35 cellular contexts compared by ENCODE assay signal in genomic region chr19:2998642-2999041, GRCh38. TPM values are rescaled to one million over a fixed set of nuclear protein-coding genes. Genes with fewer than 3 reads are reported as not detected.
DNase-seq lines count a peak whose midpoint lies in the region; ATAC-seq, FAIRE-seq and TF ChIP-seq lines count a peak whose summit lies in the region.
"Had no signal": no experiment of that assay in that cellular context is flagged by ENCODE, and none has a peak within 500 bp of the region (broad histone marks: within the 10 kb centered on the region; RNA-seq: fewer than 3 reads in every experiment).

No MANE protein-coding gene starts in this region.

- CTCF ChIA-PET in HepG2 (lab: Yijun Ruan, JAX; ENCODE audit: low intra/inter-chr PET ratio, low total read pairs) (no interaction called here), K562 (lab: Yijun Ruan, JAX; ENCODE audit: low intra/inter-chr PET ratio) (no interaction called here)

- H3K79me2 ChIP-seq in HepG2 (ENCODE audit: insufficient read depth, low read length) (no peaks in the 10 kb centered on the region), K562 (ENCODE audit: control insufficient read depth, insufficient read depth, low read length) (no peaks in the 10 kb centered on the region), osteoblast (ENCODE audit: insufficient read depth, low read length) (no peaks in the 10 kb centered on the region)

- intact Hi-C loops in HepG2 (cut with micrococcal nuclease; ENCODE audit: unreplicated experiment), result no loop called here
- intact Hi-C loops in right lobe of liver (cut with DNase I), result no loop called here
- intact Hi-C loops in K562 (cut with micrococcal nuclease), result no loop called here

- ATAC-seq in HepG2 (no peak), right lobe of liver (no peak), K562 (no peak)
- ATAC-seq: A549; CD8-positive, alpha-beta T cell had no signal

- H2AFZ ChIP-seq in HepG2 (ENCODE audit: low read length) (no peak overlapping the region), K562 (ENCODE audit: low read depth, low read length) (no peak overlapping the region), osteoblast (ENCODE audit: low read length) (no peak overlapping the region)

- POLR2A ChIA-PET in HepG2 (lab: Yijun Ruan, JAX) (no interaction called here), K562 (lab: Yijun Ruan, JAX) (interaction anchor here (0.6 to 0.8 kb wide), 2 partner anchors 10 to 16 kb away, joined by 3 read pairs; no protein-coding TSS in a partner anchor)

- WGBS in HepG2 (ENCODE audit: low lambda C conversion rate), result 93% methylated on average over 11 of the region's 11 CpGs
- WGBS in right lobe of liver (ENCODE audit: insufficient coverage, low coverage, low lambda C conversion rate, missing lambda C conversion rate), result 93% methylated on average over 3 of the region's 11 CpGs
- 95% methylated on average over 10 of the region's 11 CpGs for WGBS in K562 (ENCODE audit: insufficient coverage, low coverage, missing lambda C conversion rate)

- H3K27me3 ChIP-seq in HepG2 (ENCODE audit: control insufficient read depth in 1 of 2, insufficient read depth in 2 of 2, low read length in 2 of 2) (peaks cover 0 to 14% of the 10 kb centered on the region in 2 experiments; a peak in 3 of 5 replicates), right lobe of liver (no peaks in the 10 kb centered on the region), K562 (ENCODE audit: control insufficient read depth in 2 of 2, insufficient read depth in 2 of 2, low read length in 2 of 2) (no peaks in the 10 kb centered on the region; a peak in 1 of 5 replicates), osteoblast (ENCODE audit: insufficient read depth, low read length) (no peaks in the 10 kb centered on the region)
- H3K27me3 ChIP-seq: BE2C; BLaER1; BLaER1 treated with 17β-estradiol and CSF1 and Interleukin-3, amounts not matched to agents 10 nM and 100 nM had no signal

- H3K27ac ChIP-seq in HepG2 (ENCODE audit: extremely low read length, insufficient read depth, low read length), result no peak overlapping the region
- H3K27ac ChIP-seq in right lobe of liver, result no peak overlapping the region
- H3K27ac ChIP-seq in K562 (ENCODE audit: extremely low read depth, low read depth, low read length), result no peak overlapping the region
- H3K27ac ChIP-seq in osteoblast (ENCODE audit: low read depth, low read length), result no peak overlapping the region
- H3K27ac ChIP-seq: 22Rv1; A549; BLaER1; BLaER1 treated with 17β-estradiol and CSF1 and Interleukin-3, amounts not matched to agents 10 nM and 100 nM; C4-2B had no signal

- TF ChIP-seq RAD21 in HepG2 (CRISPR knock-in tag; IDR thresholded peaks at IDR 0.05), result no peak
- no peak for TF ChIP-seq RAD21 in K562 (CRISPR knock-in tag; conservative IDR thresholded peaks at IDR 0.05 in 1 of 2, IDR thresholded peaks at IDR 0.05 in 1 of 2)

- DNase-seq in HepG2 (ENCODE audit: low spot score) (no peak), right lobe of liver (no peak), K562 (ENCODE audit: extremely low read depth in 1 of 4, low spot score in 3 of 4) (no peak), osteoblast (ENCODE audit: insufficient read length, low spot score, missing footprints) (peak; percentile 53), GM13976 (ENCODE audit: low spot score) (no peak), germinal center (ENCODE audit: low spot score) (no peak)
- DNase-seq: 8988T; ACHN; AML-193; BE2C; C1 segment of cervical spinal cord; Caco-2; Calu3; CD4-positive, alpha-beta memory T cell; CD4-positive, alpha-beta T cell; CD4-positive, CD25-positive, alpha-beta regulatory T cell; CD8-positive, alpha-beta memory T cell; CD8-positive, alpha-beta T cell; COR-L47; DMS 273 treated with DMSO at 0.1 percent for 48 hours; DMS153; DMS53; DMS79; DMS79 treated with DMSO at 0.1 percent for 48 hours; DND-41; EL had no signal

- in situ Hi-C loops in HepG2 (cut with HindIII; ENCODE audit: extremely low pct_ligation_motif_present, low pct_unique_long_range_greater_than_20kb), result no loop called here
- in situ Hi-C loops in K562 (cut with MboI), result no loop called here
- in situ Hi-C loops in GM13976 (cut with MboI; ENCODE audit: low sequenced_read_pairs, unreplicated experiment), result no loop called here

- H3K9ac ChIP-seq in HepG2 (ENCODE audit: insufficient read depth, low read depth, low read length), result no peak overlapping the region
- H3K9ac ChIP-seq in K562 (ENCODE audit: insufficient read depth in 1 of 2, low read depth in 2 of 2, low read length in 2 of 2), result no peak overlapping the region
- H3K9ac ChIP-seq: BLaER1; BLaER1 treated with 17β-estradiol and CSF1 and Interleukin-3, amounts not matched to agents 10 nM and 100 nM had no signal

- H3K4me3 ChIP-seq in HepG2 (replicated peaks in 1 of 3; ENCODE audit: insufficient read depth in 1 of 3, low read depth in 2 of 3, low read length in 3 of 3) (no peak overlapping the region), right lobe of liver (no peak overlapping the region), K562 (no peak overlapping the region), osteoblast (ENCODE audit: insufficient read depth, low read length) (no peak overlapping the region)
- H3K4me3 ChIP-seq: A549; BLaER1; BLaER1 treated with 17β-estradiol and CSF1 and Interleukin-3, amounts not matched to agents 10 nM and 100 nM had no signal

- H3K9me3 ChIP-seq in HepG2 (ENCODE audit: low read length) (no peaks in the 10 kb centered on the region), right lobe of liver (no peaks in the 10 kb centered on the region), K562 (replicated peaks; ENCODE audit: control insufficient read depth, insufficient read depth, low read depth, low read length) (0 out of 2 replicates have a peak, but pooled peaks cover 2% of the 10 kb centered on the region), osteoblast (ENCODE audit: low read depth, low read length) (no peaks in the 10 kb centered on the region)
- H3K9me3 ChIP-seq: A549, BE2C, Caco-2 had no signal

- H3K4me2 ChIP-seq in HepG2 (ENCODE audit: low read depth, low read length) (no peak overlapping the region), K562 (ENCODE audit: insufficient read depth, low read length) (no peak overlapping the region), osteoblast (ENCODE audit: insufficient read depth, low read length) (no peak overlapping the region)
- H3K4me2 ChIP-seq: A549, BLaER1 had no signal

- TF ChIP-seq CTCF in HepG2 (CRISPR knock-in tag; IDR thresholded peaks at IDR 0.05) (no peak), right lobe of liver (IDR thresholded peaks at IDR 0.05) (no peak), K562 (IDR thresholded peaks at IDR 0.05 in 2 of 3, conservative IDR thresholded peaks at IDR 0.05 in 1 of 3; ENCODE audit: insufficient read depth in 2 of 3, low read depth in 1 of 3, low read length in 3 of 3) (no peak), osteoblast (IDR thresholded peaks at IDR 0.05; ENCODE audit: extremely low read depth, low read depth, low read length) (no peak), GM13976 (IDR thresholded peaks at IDR 0.05; ENCODE audit: borderline replicate concordance, control extremely low read depth, extremely low read depth, insufficient read depth, missing control alignments) (no peak)

- no peaks in the 10 kb centered on the region for H3K4me1 ChIP-seq in HepG2 (ENCODE audit: insufficient read depth, low read length)
- H3K4me1 ChIP-seq in right lobe of liver, result no peaks in the 10 kb centered on the region
- H3K4me1 ChIP-seq in K562 (replicated peaks in 1 of 2; ENCODE audit: control insufficient read depth in 2 of 2, insufficient read depth in 2 of 2, low read length in 2 of 2), result peaks cover 0 to 13% of the 10 kb centered on the region in 2 experiments; a peak in 2 of 5 replicates
- no peaks in the 10 kb centered on the region for H3K4me1 ChIP-seq in osteoblast (ENCODE audit: insufficient read depth, low read length)
- H3K4me1 ChIP-seq: A549, BE2C, BLaER1, Caco-2 had no signal

- H3K9me1 ChIP-seq in K562 (ENCODE audit: control insufficient read depth, insufficient read depth, low read length), result no peaks in the 10 kb centered on the region

- H4K20me1 ChIP-seq in HepG2 (ENCODE audit: insufficient read depth, low read length), result no peaks in the 10 kb centered on the region
- H4K20me1 ChIP-seq in K562 (replicated peaks; ENCODE audit: control insufficient read depth, insufficient read depth, low read length), result no peaks in the 10 kb centered on the region
- H4K20me1 ChIP-seq in osteoblast (ENCODE audit: insufficient read depth, low read length), result no peaks in the 10 kb centered on the region
- H4K20me1 ChIP-seq: BLaER1; BLaER1 treated with 17β-estradiol and CSF1 and Interleukin-3, amounts not matched to agents 10 nM and 100 nM had no signal

- TF ChIP-seq POLR2A in HepG2 (IDR thresholded peaks at IDR 0.05; ENCODE audit: insufficient read depth in 1 of 2, low read depth in 2 of 2, low read length in 2 of 2) (no peak), right lobe of liver (IDR thresholded peaks at IDR 0.05) (no peak), K562 (conservative IDR thresholded peaks at IDR 0.05) (no peak)

- no peak for TF ChIP-seq EP300 in HepG2 (IDR thresholded peaks at IDR 0.05; ENCODE audit: low read depth in 2 of 2, low read length in 2 of 2)
- no peak for TF ChIP-seq EP300 in HepG2 (CRISPR knock-in tag; IDR thresholded peaks at IDR 0.05; ENCODE audit: borderline replicate concordance)
- no peak for TF ChIP-seq EP300 in K562 (IDR thresholded peaks at IDR 0.05; ENCODE audit: low read length)

- FAIRE-seq in HepG2 (lab: Jason Lieb, UNC) (no peak), K562 (lab: Jason Lieb, UNC) (no peak)
- FAIRE-seq: A204.1, A549, D721Med had no signal

- BruUV-seq in HepG2 (replicated peaks; lab: Mats Ljungman, UMichigan) (no TSS peak), K562 (replicated peaks; lab: Mats Ljungman, UMichigan) (no TSS peak)

- H3K36me3 ChIP-seq in HepG2 (replicated peaks in 1 of 2; ENCODE audit: control insufficient read depth in 1 of 2, insufficient read depth in 2 of 2, low read length in 2 of 2) (no peaks in the 10 kb centered on the region), right lobe of liver (no peaks in the 10 kb centered on the region), K562 (ENCODE audit: control insufficient read depth, insufficient read depth, low read length) (no peaks in the 10 kb centered on the region), osteoblast (ENCODE audit: insufficient read depth, low read length) (no peaks in the 10 kb centered on the region)
- H3K36me3 ChIP-seq: BE2C; BLaER1; BLaER1 treated with 17β-estradiol and CSF1 and Interleukin-3, amounts not matched to agents 10 nM and 100 nM had no signal

RNA-seq across cellular contexts. Expression of gene TLE6, which starts 21.3 kb away (rescaled TPM):
- total RNA-seq in HepG2 (2016; rRNA removed; fragmentation: Illumina TruSeq; extraction: Trizol) (0.24 and 0.28 TPM in 2 replicates), right lobe of liver (1 to 10 TPM; 2.3 to 8.9 (median 4.6) TPM), K562 (2014; rRNA removed) (3.3 and 6.1 TPM in 2 replicates), K562 (2014; rRNA removed; fragmentation: Illumina TruSeq; extraction: Trizol) (1.1 and 1.2 TPM in 2 replicates), K562 (2015; rRNA removed; fragmentation: Illumina TruSeq; extraction: Trizol) (3.4 and 3.5 TPM in 2 replicates), K562 (2021) (1.8 TPM in 2 replicates), osteoblast (under 0.01 and 0.72 TPM in 2 replicates)
- total RNA-seq in HepG2 (2016; cell fraction: cytosol; rRNA removed; fragmentation: Illumina TruSeq; extraction: Trizol; ENCODE audit: low read depth), result not detected in 2 replicates
- 0.06 TPM in 1 of 2 replicates, not detected in the other for total RNA-seq in HepG2 (2016; cell fraction: insoluble cytoplasmic fraction; rRNA removed; fragmentation: Illumina TruSeq; extraction: Trizol)
- total RNA-seq in HepG2 (2016; cell fraction: membrane; rRNA removed; fragmentation: Illumina TruSeq; extraction: Trizol), result not detected in 2 replicates
- total RNA-seq in HepG2 (2016; cell fraction: nucleus; rRNA removed; fragmentation: Illumina TruSeq; extraction: Trizol), result not detected in 2 replicates
- polyA plus RNA-seq in HepG2 (2011; rRNA removed) (5.5 and 6.4 TPM in 2 replicates), K562 (2011; rRNA removed) (3.3 and 3.5 TPM in 2 replicates), K562 (2014; fragmentation: Illumina TruSeq; extraction: Trizol) (1.8 and 3.1 TPM in 2 replicates), K562 (2014; fragmentation: Nextera tagmentation; extraction: Ambion mirVana) (1 to 10 TPM; 1.2 to 1.5 TPM), K562 (2014; rRNA removed) (2.5 and 4.4 TPM in 2 replicates)
- polyA plus RNA-seq in HepG2 (2011; cell fraction: cytosol; rRNA removed), result 4.2 TPM in 2 replicates
- polyA plus RNA-seq in HepG2 (2011; cell fraction: nucleus; rRNA removed), result 18.3 and 20.1 TPM in 2 replicates
- polyA plus RNA-seq in HepG2 (2012), result 1.5 and 1.9 TPM in 2 replicates
- polyA plus RNA-seq in HepG2 (2016; cell fraction: cytosol; fragmentation: Illumina TruSeq; extraction: Trizol; ENCODE audit: low read depth), result 0.19 and 0.32 TPM in 2 replicates
- not detected in 2 replicates for polyA plus RNA-seq in HepG2 (2016; cell fraction: insoluble cytoplasmic fraction; fragmentation: Illumina TruSeq; extraction: Trizol; ENCODE audit: low read depth)
- polyA plus RNA-seq in HepG2 (2016; cell fraction: membrane; fragmentation: Illumina TruSeq; extraction: Trizol; ENCODE audit: low read depth), result not detected in 2 replicates
- polyA plus RNA-seq in HepG2 (2016; cell fraction: nucleus; fragmentation: Illumina TruSeq; extraction: Trizol; ENCODE audit: insufficient read depth, low read depth), result 1.00 TPM in 1 of 2 replicates, not detected in the other
- 4.2 and 4.9 TPM in 2 replicates for polyA minus RNA-seq in HepG2 (2011; rRNA and poly(A)+ RNA removed; ENCODE audit: low replicate concordance)
- 2.4 TPM in 1 of 2 replicates, not detected in the other for polyA minus RNA-seq in HepG2 (2011; cell fraction: cytosol; rRNA and poly(A)+ RNA removed)
- polyA minus RNA-seq in HepG2 (2011; cell fraction: nucleus; rRNA and poly(A)+ RNA removed), result 3.2 and 5.0 TPM in 2 replicates
- total RNA-seq in K562 (2011; cell fraction: chromatin; rRNA removed; ENCODE audit: low replicate concordance), result 5.1 and 7.6 TPM in 2 replicates
- 5.1 and 5.5 TPM in 2 replicates for total RNA-seq in K562 (2011; cell fraction: nucleolus; rRNA removed)
- total RNA-seq in K562 (2011; cell fraction: nucleoplasm; rRNA removed), result 2.7 and 4.5 TPM in 2 replicates
- 3.0 TPM in 2 replicates for polyA plus RNA-seq in K562 (2011; cell fraction: cytosol; rRNA removed)
- polyA plus RNA-seq in K562 (2011; cell fraction: nucleus; rRNA removed), result 6.5 and 7.6 TPM in 2 replicates
- 2.3 and 10.0 TPM in 2 replicates for polyA plus RNA-seq in K562 (2012)
- polyA minus RNA-seq in K562 (2011; rRNA and poly(A)+ RNA removed), result 0.70 and 0.78 TPM in 2 replicates
- 1.1 TPM in 1 of 2 replicates, not detected in the other for polyA minus RNA-seq in K562 (2011; cell fraction: cytosol; rRNA and poly(A)+ RNA removed)
- 0.94 and 2.4 TPM in 2 replicates for polyA minus RNA-seq in K562 (2011; cell fraction: nucleus; rRNA and poly(A)+ RNA removed)
- total RNA-seq: A673; CD4-positive, alpha-beta memory T cell; CD4-positive, alpha-beta T cell; CD4-positive, CD25-positive, alpha-beta regulatory T cell; CD8-positive, alpha-beta T cell had no signal
- polyA plus RNA-seq: CD14-positive monocyte; CD4-positive, alpha-beta memory T cell; CD4-positive, CD25-positive, alpha-beta regulatory T cell; CD8-positive, alpha-beta memory T cell had no signal

RNA-seq across cellular contexts. Expression of gene TLE2, which starts 30.4 kb away (rescaled TPM):
- total RNA-seq in HepG2 (2016; rRNA removed; fragmentation: Illumina TruSeq; extraction: Trizol) (0.07 TPM in 1 of 2 replicates, not detected in the other), right lobe of liver (10 to 100 TPM in 2 of 6 experiments, 1 to 10 TPM in 4; 6.1 to 20.6 (median 9.3) TPM), K562 (2014; rRNA removed) (5.5 and 6.4 TPM in 2 replicates), K562 (2014; rRNA removed; fragmentation: Illumina TruSeq; extraction: Trizol) (2.4 and 2.7 TPM in 2 replicates), K562 (2015; rRNA removed; fragmentation: Illumina TruSeq; extraction: Trizol) (4.4 and 4.5 TPM in 2 replicates), K562 (2021) (13.1 and 15.2 TPM in 2 replicates), osteoblast (2.4 and 5.1 TPM in 2 replicates)
- total RNA-seq in HepG2 (2016; cell fraction: cytosol; rRNA removed; fragmentation: Illumina TruSeq; extraction: Trizol; ENCODE audit: low read depth), result not detected in 2 replicates
- total RNA-seq in HepG2 (2016; cell fraction: insoluble cytoplasmic fraction; rRNA removed; fragmentation: Illumina TruSeq; extraction: Trizol), result not detected in 2 replicates
- 0.14 and 0.15 TPM in 2 replicates for total RNA-seq in HepG2 (2016; cell fraction: membrane; rRNA removed; fragmentation: Illumina TruSeq; extraction: Trizol)
- total RNA-seq in HepG2 (2016; cell fraction: nucleus; rRNA removed; fragmentation: Illumina TruSeq; extraction: Trizol), result not detected in 2 replicates
- polyA plus RNA-seq in HepG2 (2011; rRNA removed) (0.72 and 0.81 TPM in 2 replicates), K562 (2011; rRNA removed) (10.7 and 12.0 TPM in 2 replicates), K562 (2014; fragmentation: Illumina TruSeq; extraction: Trizol) (6.2 and 8.8 TPM in 2 replicates), K562 (2014; fragmentation: Nextera tagmentation; extraction: Ambion mirVana) (under 1 TPM; 0.35 to 0.53 TPM), K562 (2014; rRNA removed) (10.5 and 10.6 TPM in 2 replicates)
- 0.21 and 0.25 TPM in 2 replicates for polyA plus RNA-seq in HepG2 (2011; cell fraction: cytosol; rRNA removed)
- 1.8 and 1.9 TPM in 2 replicates for polyA plus RNA-seq in HepG2 (2011; cell fraction: nucleus; rRNA removed)
- polyA plus RNA-seq in HepG2 (2012), result 0.67 and 0.75 TPM in 2 replicates
- 0.19 and 0.40 TPM in 2 replicates for polyA plus RNA-seq in HepG2 (2016; cell fraction: cytosol; fragmentation: Illumina TruSeq; extraction: Trizol; ENCODE audit: low read depth)
- polyA plus RNA-seq in HepG2 (2016; cell fraction: insoluble cytoplasmic fraction; fragmentation: Illumina TruSeq; extraction: Trizol; ENCODE audit: low read depth), result 0.13 TPM in 1 of 2 replicates, not detected in the other
- polyA plus RNA-seq in HepG2 (2016; cell fraction: membrane; fragmentation: Illumina TruSeq; extraction: Trizol; ENCODE audit: low read depth), result 0.23 and 0.82 TPM in 2 replicates
- polyA plus RNA-seq in HepG2 (2016; cell fraction: nucleus; fragmentation: Illumina TruSeq; extraction: Trizol; ENCODE audit: insufficient read depth, low read depth), result 0.56 TPM in 1 of 2 replicates, not detected in the other
- 1.3 and 12.9 TPM in 2 replicates for polyA minus RNA-seq in HepG2 (2011; rRNA and poly(A)+ RNA removed; ENCODE audit: low replicate concordance)
- 0.35 and 0.89 TPM in 2 replicates for polyA minus RNA-seq in HepG2 (2011; cell fraction: cytosol; rRNA and poly(A)+ RNA removed)
- 0.77 TPM in 1 of 2 replicates, not detected in the other for polyA minus RNA-seq in HepG2 (2011; cell fraction: nucleus; rRNA and poly(A)+ RNA removed)
- 30.9 and 72.5 TPM in 2 replicates for total RNA-seq in K562 (2011; cell fraction: chromatin; rRNA removed; ENCODE audit: low replicate concordance)
- total RNA-seq in K562 (2011; cell fraction: nucleolus; rRNA removed), result 30.0 and 48.0 TPM in 2 replicates
- total RNA-seq in K562 (2011; cell fraction: nucleoplasm; rRNA removed), result 19.1 and 21.2 TPM in 2 replicates
- 6.0 and 17.7 TPM in 2 replicates for polyA plus RNA-seq in K562 (2011; cell fraction: cytosol; rRNA removed)
- 34.3 and 67.6 TPM in 2 replicates for polyA plus RNA-seq in K562 (2011; cell fraction: nucleus; rRNA removed)
- 25.8 and 36.0 TPM in 2 replicates for polyA plus RNA-seq in K562 (2012)
- 2.9 and 8.1 TPM in 2 replicates for polyA minus RNA-seq in K562 (2011; rRNA and poly(A)+ RNA removed)
- 10.4 and 11.6 TPM in 2 replicates for polyA minus RNA-seq in K562 (2011; cell fraction: cytosol; rRNA and poly(A)+ RNA removed)
- polyA minus RNA-seq in K562 (2011; cell fraction: nucleus; rRNA and poly(A)+ RNA removed), result 6.6 and 9.0 TPM in 2 replicates
- polyA plus RNA-seq: CD14-positive monocyte had no signal

RNA-seq across cellular contexts. Expression of gene ZNF77, which starts 53.9 kb away (rescaled TPM):
- total RNA-seq in HepG2 (2016; rRNA removed; fragmentation: Illumina TruSeq; extraction: Trizol), result 11.5 and 12.6 TPM in 2 replicates
- total RNA-seq in HepG2 (2016; cell fraction: cytosol; rRNA removed; fragmentation: Illumina TruSeq; extraction: Trizol; ENCODE audit: low read depth), result 2.9 and 3.5 TPM in 2 replicates
- total RNA-seq in HepG2 (2016; cell fraction: insoluble cytoplasmic fraction; rRNA removed; fragmentation: Illumina TruSeq; extraction: Trizol), result 10.1 and 13.6 TPM in 2 replicates
- total RNA-seq in HepG2 (2016; cell fraction: membrane; rRNA removed; fragmentation: Illumina TruSeq; extraction: Trizol), result 7.1 and 7.2 TPM in 2 replicates
- total RNA-seq in HepG2 (2016; cell fraction: nucleus; rRNA removed; fragmentation: Illumina TruSeq; extraction: Trizol), result 8.2 and 9.0 TPM in 2 replicates
- polyA plus RNA-seq in HepG2 (2011; rRNA removed), result 7.1 and 7.8 TPM in 2 replicates
- polyA plus RNA-seq in HepG2 (2011; cell fraction: cytosol; rRNA removed), result 3.6 and 5.6 TPM in 2 replicates
- 5.3 and 7.8 TPM in 2 replicates for polyA plus RNA-seq in HepG2 (2011; cell fraction: nucleus; rRNA removed)
- polyA plus RNA-seq in HepG2 (2012), result 5.3 and 5.9 TPM in 2 replicates
- 0.84 and 1.0 TPM in 2 replicates for polyA plus RNA-seq in HepG2 (2016; cell fraction: cytosol; fragmentation: Illumina TruSeq; extraction: Trizol; ENCODE audit: low read depth)
- 9.3 and 9.6 TPM in 2 replicates for polyA plus RNA-seq in HepG2 (2016; cell fraction: insoluble cytoplasmic fraction; fragmentation: Illumina TruSeq; extraction: Trizol; ENCODE audit: low read depth)
- 2.7 and 2.9 TPM in 2 replicates for polyA plus RNA-seq in HepG2 (2016; cell fraction: membrane; fragmentation: Illumina TruSeq; extraction: Trizol; ENCODE audit: low read depth)
- 14.6 and 16.9 TPM in 2 replicates for polyA plus RNA-seq in HepG2 (2016; cell fraction: nucleus; fragmentation: Illumina TruSeq; extraction: Trizol; ENCODE audit: insufficient read depth, low read depth)
- polyA minus RNA-seq in HepG2 (2011; rRNA and poly(A)+ RNA removed; ENCODE audit: low replicate concordance), result 6.2 and 7.9 TPM in 2 replicates
- polyA minus RNA-seq in HepG2 (2011; cell fraction: cytosol; rRNA and poly(A)+ RNA removed), result 2.5 and 5.3 TPM in 2 replicates
- polyA minus RNA-seq in HepG2 (2011; cell fraction: nucleus; rRNA and poly(A)+ RNA removed), result 5.7 and 10.9 TPM in 2 replicates
- 1 to 10 TPM; 1.1 to 1.5 (median 1.3) TPM for total RNA-seq in right lobe of liver
- total RNA-seq in K562 (2011; cell fraction: chromatin; rRNA removed; ENCODE audit: low replicate concordance), result 62.3 and 82.9 TPM in 2 replicates
- 40.1 and 43.2 TPM in 2 replicates for total RNA-seq in K562 (2011; cell fraction: nucleolus; rRNA removed)
- 32.5 and 41.6 TPM in 2 replicates for total RNA-seq in K562 (2011; cell fraction: nucleoplasm; rRNA removed)
- total RNA-seq in K562 (2014; rRNA removed), result 6.5 and 8.6 TPM in 2 replicates
- 11.2 and 13.5 TPM in 2 replicates for total RNA-seq in K562 (2014; rRNA removed; fragmentation: Illumina TruSeq; extraction: Trizol)
- total RNA-seq in K562 (2015; rRNA removed; fragmentation: Illumina TruSeq; extraction: Trizol), result 10.2 and 11.2 TPM in 2 replicates
- 6.7 and 6.8 TPM in 2 replicates for total RNA-seq in K562 (2021)
- polyA plus RNA-seq in K562 (2011; rRNA removed), result 12.3 and 14.5 TPM in 2 replicates
- polyA plus RNA-seq in K562 (2011; cell fraction: cytosol; rRNA removed), result 4.5 and 6.9 TPM in 2 replicates
- 11.2 and 12.3 TPM in 2 replicates for polyA plus RNA-seq in K562 (2011; cell fraction: nucleus; rRNA removed)
- polyA plus RNA-seq in K562 (2012), result 5.9 and 14.5 TPM in 2 replicates
- polyA plus RNA-seq in K562 (2014; fragmentation: Illumina TruSeq; extraction: Trizol), result 7.7 and 10.7 TPM in 2 replicates
- polyA plus RNA-seq in K562 (2014; fragmentation: Nextera tagmentation; extraction: Ambion mirVana), result 1 to 10 TPM; 4.3 to 4.9 TPM
- polyA plus RNA-seq in K562 (2014; rRNA removed), result 8.1 and 8.2 TPM in 2 replicates
- polyA minus RNA-seq in K562 (2011; rRNA and poly(A)+ RNA removed), result 22.6 and 25.0 TPM in 2 replicates
- polyA minus RNA-seq in K562 (2011; cell fraction: cytosol; rRNA and poly(A)+ RNA removed), result 3.2 and 4.4 TPM in 2 replicates
- polyA minus RNA-seq in K562 (2011; cell fraction: nucleus; rRNA and poly(A)+ RNA removed), result 5.4 and 7.1 TPM in 2 replicates
- 3.5 and 5.8 TPM in 2 replicates for total RNA-seq in osteoblast

Comparison
In these comparisons a context has a peak if more than half of its experiments do, and no peak if none do; other contexts are left out.
1. Of the 241 proteins assayed by ChIP-seq in both HepG2 and K562: peak only in HepG2: none; only in K562: ZFP36; in both: none; in neither: 240.